16 cellular contexts compared by ENCODE assay signal in the genomic region with DNA sequence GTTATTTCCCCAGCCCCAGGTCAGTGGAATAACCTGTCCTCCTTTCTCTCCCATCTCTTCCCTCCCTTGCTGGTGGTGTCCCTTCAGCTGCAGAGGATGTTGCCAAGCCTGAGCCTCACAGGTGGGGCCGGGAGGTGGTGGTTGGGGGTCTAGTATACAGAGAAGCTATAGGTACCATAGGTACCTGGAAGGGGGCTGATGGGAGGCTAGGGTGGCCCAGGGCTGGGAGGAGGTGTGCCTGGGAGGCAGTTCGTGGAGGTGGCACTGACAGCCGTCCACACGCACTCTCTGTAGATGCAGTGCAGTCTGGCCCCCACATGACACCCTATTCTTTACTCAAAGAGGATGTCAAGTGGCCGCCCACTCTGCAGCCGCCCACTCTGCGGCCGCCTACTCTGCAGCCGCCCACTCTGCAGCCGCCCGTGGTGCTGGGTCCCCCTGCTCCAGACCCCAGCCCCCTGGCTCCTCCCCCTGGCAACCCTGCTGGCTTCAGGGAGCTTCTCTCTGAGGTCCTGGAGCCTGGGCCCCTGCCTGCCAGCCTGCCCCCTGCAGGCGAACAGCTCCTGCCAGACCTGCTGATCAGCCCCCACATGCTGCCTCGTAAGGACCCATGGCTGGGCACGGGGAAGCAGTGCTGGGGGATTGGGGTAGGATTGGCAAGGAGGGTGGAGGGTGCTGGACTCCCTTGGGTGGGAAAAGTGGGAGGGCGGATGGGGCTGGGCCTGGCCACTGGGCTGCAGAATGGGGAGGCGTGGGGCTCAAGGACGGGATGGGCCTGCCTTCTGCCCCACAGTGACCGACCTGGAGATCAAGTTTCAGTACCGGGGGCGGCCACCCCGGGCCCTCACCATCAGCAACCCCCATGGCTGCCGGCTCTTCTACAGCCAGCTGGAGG. TPM values are rescaled to one million over a fixed set of nuclear protein-coding genes. Genes with fewer than 3 reads are reported as not detected.
A peak's percentile ranks its signal among the peaks of the same experiment; 100 is the strongest.
DNase-seq lines count a peak whose midpoint lies in the region; ATAC-seq and TF ChIP-seq lines count a peak whose summit lies in the region.
"Had no signal": no experiment of that assay in that cellular context is flagged by ENCODE, and none has a peak within 500 bp of the region (broad histone marks: within the 10 kb centered on the region; RNA-seq: fewer than 3 reads in every experiment).

No MANE protein-coding gene starts in this region.

- 91 to 95% methylated on average over 19 to 22 of the region's 22 CpGs for WGBS in endodermal cell (ENCODE audit: insufficient coverage in 1 of 2, insufficient read length in 1 of 2), 2 experiments
- 72 to 81% methylated on average over 6 to 7 of the region's 22 CpGs for WGBS in esophagus squamous epithelium, 2 donors

- H3K9me3 ChIP-seq in Loucy (ENCODE audit: insufficient read depth, low read depth, low read length): no peaks in the 10 kb centered on the region
- H3K9me3 ChIP-seq in endodermal cell (ENCODE audit: control insufficient read depth, low read length): no peaks in the 10 kb centered on the region
- no peaks in the 10 kb centered on the region for H3K9me3 ChIP-seq in esophagus squamous epithelium
- H3K9me3 ChIP-seq in breast epithelium: no peaks in the 10 kb centered on the region
- H3K9me3 ChIP-seq: testis had no signal

- no peaks in the 10 kb centered on the region for H3K27me3 Mint-ChIP-seq in endodermal cell (ENCODE audit: insufficient read depth)
- H3K27me3 Mint-ChIP-seq: natural killer cell treated with Interleukin-12 subunit alpha and Interleukin-12 subunit beta and Interleukin-15 and Interleukin-18, amount 100 ng/mL, for 72 hours had no signal

- H3K4me1 Mint-ChIP-seq in endodermal cell: no peaks in the 10 kb centered on the region
- H3K4me1 Mint-ChIP-seq in stimulated activated effector memory CD8-positive, alpha-beta T cell treated with anti-CD3 and anti-CD28 coated beads, Interleukin-12 subunit alpha, Interleukin-12 subunit beta, amount 100 ng/mL, for 72 hours: no peaks in the 10 kb centered on the region

- peaks cover 11% of the 10 kb centered on the region for H4K20me1 ChIP-seq in Loucy (ENCODE audit: insufficient read depth, low read length, poor library complexity, severe bottlenecking)

- peaks cover 47% of the 10 kb centered on the region for H3K79me2 ChIP-seq in Loucy (ENCODE audit: insufficient read depth, low read length)

- peaks cover 3% of the 10 kb centered on the region; the same call in 1 of the 2 replicates for H3F3A ChIP-seq in Loucy (ENCODE audit: low read depth)

- intact Hi-C loops in esophagus squamous epithelium (cut with DNase I) (no loop called here), breast epithelium (cut with DNase I; ENCODE audit: low total_unique reads) (no loop called here)

- no peak overlapping the region for H3K4me3 Mint-ChIP-seq in endodermal cell
- no peak overlapping the region for H3K4me3 Mint-ChIP-seq in stimulated activated effector memory CD8-positive, alpha-beta T cell treated with anti-CD3 and anti-CD28 coated beads, Interleukin-12 subunit alpha, Interleukin-12 subunit beta, amount 100 ng/mL, for 72 hours
- H3K4me3 Mint-ChIP-seq: natural killer cell treated with Interleukin-12 subunit alpha and Interleukin-12 subunit beta and Interleukin-15 and Interleukin-18, amount 100 ng/mL, for 72 hours had no signal

- H3K4me1 ChIP-seq in Loucy (ENCODE audit: insufficient read depth, low read length, poor library complexity, severe bottlenecking) (peaks cover 22% of the 10 kb centered on the region), endodermal cell (ENCODE audit: control insufficient read depth, insufficient read depth, low read length) (no peaks in the 10 kb centered on the region), esophagus squamous epithelium (peaks cover 0 to 10% (median 0%) of the 10 kb centered on the region in 3 donors), breast epithelium (no peaks in the 10 kb centered on the region)
- H3K4me1 ChIP-seq: testis had no signal

- H3K9me3 Mint-ChIP-seq in endodermal cell: no peaks in the 10 kb centered on the region
- no peaks in the 10 kb centered on the region for H3K9me3 Mint-ChIP-seq in stimulated activated effector memory CD8-positive, alpha-beta T cell treated with anti-CD3 and anti-CD28 coated beads, Interleukin-12 subunit alpha, Interleukin-12 subunit beta, amount 100 ng/mL, for 72 hours
- H3K9me3 Mint-ChIP-seq: activated T-helper 2 cell treated with anti-CD3 and anti-CD28 coated beads, Interferon-gamma antibody, Interleukin-2, Interleukin-4, amounts not matched to agents 10 μg/mL and 5 μg/mL and 100 μg/mL, durations not matched to agents 14 hours and 24 hours and 36 hours; natural killer cell treated with Interleukin-12 subunit alpha and Interleukin-12 subunit beta and Interleukin-15 and Interleukin-18, amount 100 ng/mL, for 72 hours had no signal

- H3K9me2 ChIP-seq in Loucy (replicated peaks; ENCODE audit: low read depth, low read length): no peaks in the 10 kb centered on the region

- peaks cover 8% of the 10 kb centered on the region for H3K36me3 Mint-ChIP-seq in endodermal cell (ENCODE audit: low read depth)
- H3K36me3 Mint-ChIP-seq in stimulated activated effector memory CD8-positive, alpha-beta T cell treated with anti-CD3 and anti-CD28 coated beads, Interleukin-12 subunit alpha, Interleukin-12 subunit beta, amount 100 ng/mL, for 72 hours: peaks cover 68% of the 10 kb centered on the region
- H3K36me3 Mint-ChIP-seq: natural killer cell treated with Interleukin-12 subunit alpha and Interleukin-12 subunit beta and Interleukin-15 and Interleukin-18, amount 100 ng/mL, for 72 hours had no signal

- no peak overlapping the region for H3K27ac Mint-ChIP-seq in endodermal cell
- H3K27ac Mint-ChIP-seq in stimulated activated effector memory CD8-positive, alpha-beta T cell treated with anti-CD3 and anti-CD28 coated beads, Interleukin-12 subunit alpha, Interleukin-12 subunit beta, amount 100 ng/mL, for 72 hours: peak overlapping the region; percentile 12
- H3K27ac Mint-ChIP-seq: activated T-helper 2 cell treated with anti-CD3 and anti-CD28 coated beads, Interferon-gamma antibody, Interleukin-2, Interleukin-4, amounts not matched to agents 10 μg/mL and 5 μg/mL and 100 μg/mL, durations not matched to agents 14 hours and 24 hours and 36 hours had no signal

- H3K4me3 ChIP-seq in Loucy (ENCODE audit: low read length, poor library complexity, severe bottlenecking) (no peak overlapping the region), endodermal cell (ENCODE audit: low read length) (no peak overlapping the region), esophagus squamous epithelium (no peak overlapping the region), breast epithelium (no peak overlapping the region)
- H3K4me3 ChIP-seq: dorsolateral prefrontal cortex, testis had no signal

- H3K9ac ChIP-seq in Loucy (ENCODE audit: low read depth, low read length, poor library complexity, severe bottlenecking) (no peak overlapping the region), endodermal cell (ENCODE audit: extremely low read depth, low read length, poor library complexity, severe bottlenecking) (no peak overlapping the region)

- DNase-seq in NCI-H82 (lab: John Stamatoyannopoulos, UW): peak; percentile 16
- no peak for DNase-seq in NCI-H82 treated with DMSO at 0.1 percent for 48 hours (lab: John Stamatoyannopoulos, UW; ENCODE audit: unreplicated experiment)
- peak; percentile 80 for DNase-seq in endodermal cell
- no peak for DNase-seq in stimulated activated effector memory CD8-positive, alpha-beta T cell treated with anti-CD3 and anti-CD28 coated beads, Interleukin-12 subunit alpha, Interleukin-12 subunit beta, amount 100 ng/mL, for 72 hours (ENCODE audit: low spot score in 2 of 2)
- DNase-seq in esophagus squamous epithelium (lab: John Stamatoyannopoulos, UW): no peak
- DNase-seq in breast epithelium (ENCODE audit: low spot score in 2 of 2): no peak
- DNase-seq: dorsolateral prefrontal cortex; NCI-H146; OCI-M1; stimulated activated CD4-positive, alpha-beta T cell treated with anti-CD3 and anti-CD28 coated beads, Interleukin-4, amount 100 ng/mL, for 1 hour; testis had no signal

- no peak overlapping the region for H3K27ac ChIP-seq in endodermal cell (ENCODE audit: low read depth, low read length)
- no peak overlapping the region for H3K27ac ChIP-seq in esophagus squamous epithelium
- no peak overlapping the region for H3K27ac ChIP-seq in breast epithelium
- H3K27ac ChIP-seq: dorsolateral prefrontal cortex, testis had no signal

- TF ChIP-seq POLR2A in esophagus squamous epithelium (IDR thresholded peaks at IDR 0.05) (no peak), breast epithelium (IDR thresholded peaks at IDR 0.05) (no peak), GM18505 (IDR thresholded peaks at IDR 0.05; ENCODE audit: borderline replicate concordance, extremely low read depth, insufficient read depth, insufficient read length) (no peak)

- no peak overlapping the region for H2AFZ ChIP-seq in Loucy (ENCODE audit: low read length)

- no peak overlapping the region for H3K4me2 ChIP-seq in Loucy (ENCODE audit: low read depth, low read length, poor library complexity, severe bottlenecking)

- TF ChIP-seq CTCF in Loucy (conservative IDR thresholded peaks at IDR 0.05; ENCODE audit: low read length) (peak; percentile 60), endodermal cell (conservative IDR thresholded peaks at IDR 0.05) (peak; percentile 73), esophagus squamous epithelium (IDR thresholded peaks at IDR 0.05) (no peak), breast epithelium (IDR thresholded peaks at IDR 0.05) (no peak)

- peak; percentile 38 for ATAC-seq in stimulated activated effector memory CD8-positive, alpha-beta T cell treated with anti-CD3 and anti-CD28 coated beads, Interleukin-12 subunit alpha, Interleukin-12 subunit beta, amount 100 ng/mL, for 72 hours
- ATAC-seq in GM18505 (IDR thresholded peaks at IDR 0.05; ENCODE audit: unreplicated experiment): no peak

- H3K27me3 ChIP-seq in Loucy (ENCODE audit: insufficient read depth, low read length, poor library complexity, severe bottlenecking) (no peaks in the 10 kb centered on the region), endodermal cell (ENCODE audit: control insufficient read depth, insufficient read depth, low read length, poor library complexity, severe bottlenecking) (no peaks in the 10 kb centered on the region), esophagus squamous epithelium (no peaks in the 10 kb centered on the region), breast epithelium (no peaks in the 10 kb centered on the region)
- H3K27me3 ChIP-seq: testis had no signal

- H3K36me3 ChIP-seq in Loucy (ENCODE audit: insufficient read depth, low read length): peaks cover 80% of the 10 kb centered on the region; the same call in 1 of the 2 replicates
- H3K36me3 ChIP-seq in endodermal cell (ENCODE audit: control insufficient read depth, insufficient read depth, low read length): peaks cover 19% of the 10 kb centered on the region
- peaks cover 0 to 80% (median 0%) of the 10 kb centered on the region in 3 donors for H3K36me3 ChIP-seq in esophagus squamous epithelium
- H3K36me3 ChIP-seq in breast epithelium: no peaks in the 10 kb centered on the region

RNA-seq across cellular contexts. Expression of gene IRF5, which starts 9.5 kb away (rescaled TPM):
- total RNA-seq in endodermal cell (under 1 TPM; 0.31 to 0.53 TPM), esophagus squamous epithelium (10 to 100 TPM; 12.2 to 20.5 (median 16.9) TPM), breast epithelium (10 to 100 TPM in 2 of 3 donors, 1 to 10 TPM in 1; 4.6 to 19.4 (median 11.1) TPM)
- 0.14 TPM for polyA plus RNA-seq in endodermal cell (2013, experiment 1 of 2)
- 0.17 TPM for polyA plus RNA-seq in endodermal cell (2013, experiment 2 of 2)

RNA-seq across cellular contexts. Expression of gene KCP, which starts 36.7 kb away (rescaled TPM):
- total RNA-seq in endodermal cell (10 to 100 TPM; 21.1 to 33.3 TPM), esophagus squamous epithelium (1 to 10 TPM in 2 of 4 donors, under 1 TPM in 2; 0.47 to 1.5 (median 0.87) TPM), breast epithelium (1 to 10 TPM in 1 of 3 donors, under 1 TPM in 2; 0.33 to 2.2 (median 0.88) TPM)
- 8.3 TPM for polyA plus RNA-seq in endodermal cell (2013, experiment 1 of 2)
- 6.5 TPM for polyA plus RNA-seq in endodermal cell (2013, experiment 2 of 2)
- total RNA-seq: activated T-helper 2 cell treated with anti-CD3 and anti-CD28 coated beads, Interferon-gamma antibody, Interleukin-2, Interleukin-4, amounts not matched to agents 10 μg/mL and 5 μg/mL and 100 μg/mL, durations not matched to agents 14 hours and 24 hours and 36 hours; H4 had no signal

Comparison
In these comparisons a context has a peak if more than half of its experiments do, and no peak if none do; other contexts are left out.
1. DNase-seq: peak in NCI-H82 (single experiment) and endodermal cell (single experiment); none in NCI-H82 treated with DMSO at 0.1 percent for 48 hours (single experiment), stimulated activated effector memory CD8-positive, alpha-beta T cell treated with anti-CD3 and anti-CD28 coated beads, Interleukin-12 subunit alpha, Interleukin-12 subunit beta, amount 100 ng/mL, for 72 hours (0 of 2), esophagus squamous epithelium (single experiment) and breast epithelium (0 of 2).
2. CTCF ChIP-seq: peak in Loucy (single experiment) and endodermal cell (single experiment); none in esophagus squamous epithelium (0 of 6) and breast epithelium (0 of 3).
3. RNA of gene KCP, which starts 36.7 kb away (total RNA-seq): 21.1 to 33.3 TPM in endodermal cell; 0.47 to 1.5 TPM in esophagus squamous epithelium and 0.33 to 2.2 TPM in breast epithelium; every median in the first group is over 4 times any median in the second.